Comparison of ENCODE assay signal across 35 cellular contexts in the genomic region with DNA sequence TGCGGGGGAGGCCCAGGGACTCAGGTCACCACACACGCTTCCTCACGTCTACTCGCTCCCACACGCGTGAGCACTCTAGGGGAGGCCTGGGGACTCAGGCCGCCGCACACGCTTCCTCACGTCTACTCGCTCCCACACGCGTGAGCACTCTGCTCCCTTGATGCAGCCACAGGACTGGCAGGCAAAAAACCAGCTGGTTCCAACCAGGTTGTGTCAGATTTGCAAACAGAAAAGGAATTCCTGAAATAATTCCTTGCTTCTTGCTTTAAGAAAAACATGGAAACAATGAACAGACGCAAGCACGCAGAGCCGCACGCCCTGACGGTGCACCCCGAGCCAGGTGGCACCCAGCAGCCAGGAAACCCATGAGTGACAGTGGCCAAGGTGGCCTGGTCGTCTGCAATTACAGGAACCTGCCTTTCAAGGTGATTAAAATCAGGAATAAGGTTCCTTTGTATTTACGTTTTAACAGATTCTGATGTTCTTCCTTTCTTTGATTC.
"Had no signal": no experiment of that assay in that cellular context is flagged by ENCODE, and none has a peak within 500 bp of the region (broad histone marks: within the 10 kb centered on the region; RNA-seq: fewer than 3 reads in every experiment).

No MANE protein-coding gene starts in this region.

- ATAC-seq: activated T-cell treated with anti-CD3 and anti-CD28 coated beads, Interleukin-2, amount 50 U/mL, for 72 hours; activated T-helper 17 cell treated with anti-CD3 and anti-CD28 coated beads, Interleukin-2, amount 50 U/mL, for 72 hours; body of pancreas; PC-3; Right ventricle myocardium inferior; SK-N-SH treated with all-trans-retinoic acid at 6 μM for 48 hours; T-cell had no signal

- H3K4me1 Mint-ChIP-seq: activated CD4-positive, alpha-beta memory T cell treated with anti-CD3 and anti-CD28 coated beads, Interleukin-2, amount 10 ng/mL, durations not matched to agents 7 days and 5 days; activated naive CD4-positive, alpha-beta T cell treated with anti-CD3 and anti-CD28 coated beads, Interleukin-2, amount 50 U/mL, for 24 hours; activated T-helper 17 cell treated with anti-CD3 and anti-CD28 coated beads, Interleukin-2, amount 50 U/mL, for 72 hours had no signal

- H3K4me1 ChIP-seq: adrenal gland, body of pancreas, breast epithelium had no signal

- H3K36me3 ChIP-seq: breast epithelium, MG63 had no signal

- H3K9me3 ChIP-seq: adrenal gland, body of pancreas, breast epithelium, MG63 had no signal

- H3K27me3 ChIP-seq: adrenal gland, body of pancreas, breast epithelium, MG63 had no signal

- H3K9me3 Mint-ChIP-seq: activated CD4-positive, alpha-beta memory T cell treated with anti-CD3 and anti-CD28 coated beads, Interleukin-2, amount 10 ng/mL, durations not matched to agents 7 days and 5 days; activated naive CD4-positive, alpha-beta T cell treated with anti-CD3 and anti-CD28 coated beads, Interleukin-2, amount 50 U/mL, for 24 hours; activated T-cell treated with anti-CD3 and anti-CD28 coated beads, Interleukin-2, amount 50 U/mL, for 72 hours; activated T-helper 17 cell treated with anti-CD3 and anti-CD28 coated beads, Interleukin-2, amount 50 U/mL, for 72 hours; T-cell had no signal

- H3K27ac Mint-ChIP-seq: activated CD4-positive, alpha-beta memory T cell treated with anti-CD3 and anti-CD28 coated beads, Interleukin-2, amount 10 ng/mL, durations not matched to agents 7 days and 5 days; activated naive CD4-positive, alpha-beta T cell treated with anti-CD3 and anti-CD28 coated beads, Interleukin-2, amount 50 U/mL, for 24 hours; activated T-cell treated with anti-CD3 and anti-CD28 coated beads, Interleukin-2, amount 50 U/mL, for 72 hours; activated T-helper 17 cell treated with anti-CD3 and anti-CD28 coated beads, Interleukin-2, amount 50 U/mL, for 72 hours; T-cell had no signal

- H3K36me3 Mint-ChIP-seq: activated naive CD4-positive, alpha-beta T cell treated with anti-CD3 and anti-CD28 coated beads, Interleukin-2, amount 50 U/mL, for 24 hours had no signal

- H3K4me3 ChIP-seq: adrenal gland, body of pancreas, breast epithelium, MG63 had no signal

- H3K27me3 Mint-ChIP-seq: activated CD4-positive, alpha-beta memory T cell treated with anti-CD3 and anti-CD28 coated beads, Interleukin-2, amount 10 ng/mL, durations not matched to agents 7 days and 5 days; activated naive CD4-positive, alpha-beta T cell treated with anti-CD3 and anti-CD28 coated beads, Interleukin-2, amount 50 U/mL, for 24 hours; activated T-helper 17 cell treated with anti-CD3 and anti-CD28 coated beads, Interleukin-2, amount 50 U/mL, for 72 hours; T-cell had no signal

- H3K27ac ChIP-seq: adrenal gland, body of pancreas, breast epithelium, RWPE1, VCaP had no signal

- H3K4me3 Mint-ChIP-seq: activated CD4-positive, alpha-beta memory T cell treated with anti-CD3 and anti-CD28 coated beads, Interleukin-2, amount 10 ng/mL, durations not matched to agents 7 days and 5 days; activated naive CD4-positive, alpha-beta T cell treated with anti-CD3 and anti-CD28 coated beads, Interleukin-2, amount 50 U/mL, for 24 hours; activated T-cell treated with anti-CD3 and anti-CD28 coated beads, Interleukin-2, amount 50 U/mL, for 72 hours; activated T-helper 17 cell treated with anti-CD3 and anti-CD28 coated beads, Interleukin-2, amount 50 U/mL, for 72 hours; T-cell had no signal

- DNase-seq: activated CD4-positive, alpha-beta memory T cell treated with anti-CD3 and anti-CD28 coated beads, Interleukin-2, amount 10 ng/mL, durations not matched to agents 7 days and 5 days; activated CD4-positive, alpha-beta T cell treated with anti-CD3 and anti-CD28 coated beads for 1 hour; activated CD4-positive, alpha-beta T cell treated with anti-CD3 and anti-CD28 coated beads for 48 hours; activated CD4-positive, CD25-positive, alpha-beta regulatory T cell; activated effector memory CD4-positive, alpha-beta T cell treated with anti-CD3 and anti-CD28 coated beads, Interleukin-2, amount 50 U/mL, for 16 hours; activated naive CD4-positive, alpha-beta T cell; activated T-cell treated with anti-CD3 and anti-CD28 coated beads, Interleukin-2, amount 50 U/mL, for 1 hour; activated T-cell treated with anti-CD3 and anti-CD28 coated beads, Interleukin-2, amount 50 U/mL, for 72 hours; adrenal gland; body of pancreas; Kasumi-1; KG1; MG63; NCI-H1048; NCI-H1105 treated with DMSO at 0.1 percent for 48 hours; NCI-H1436; NCI-H1694; NCI-H1930; NCI-H2081 treated with DMSO at 0.1 percent for 48 hours; NCI-H510A; NCI-H526; NCI-H748 treated with DMSO at 0.1 percent for 48 hours; NK-92 treated with Interleukin-12 subunit alpha and Interleukin-12 subunit beta, amount 100 ng/mL, for 24 hours; PC-3; SIG-M5; T-cell; T-helper 2 cell; T-helper 9 cell had no signal
